2 cellular contexts compared by ENCODE assay signal in genomic region chr14:23557946-23558345, GRCh38.
TF ChIP-seq lines count a peak whose summit lies in the region.

No MANE protein-coding gene starts in this region.

TF ChIP-seq in SK-N-SH, 30 proteins besides CTCF, POLR2A, EP300 and RAD21 (continued from another document):
- TF ChIP-seq REST (IDR thresholded peaks at IDR 0.05; ENCODE audit: low read depth, low read length) (no peak), NRF1 (IDR thresholded peaks at IDR 0.05; ENCODE audit: low read depth, low read length) (no peak), SIN3A (IDR thresholded peaks at IDR 0.05; ENCODE audit: borderline replicate concordance, low read depth, low read length) (no peak), EZH2phosphoT487 (IDR thresholded peaks at IDR 0.05; ENCODE audit: borderline replicate concordance, low read depth) (no peak), RFX5 (IDR thresholded peaks at IDR 0.05; ENCODE audit: low read length) (no peak), TAF1 (IDR thresholded peaks at IDR 0.05; ENCODE audit: borderline replicate concordance, low read depth, low read length) (no peak)

TF ChIP-seq in SK-N-SH treated with all-trans-retinoic acid at 6 μM for 48 hours, 23 proteins besides CTCF, POLR2A, EP300 and RAD21 (continued from another document):
- TF ChIP-seq TSHZ2 (CRISPR knock-in tag; IDR thresholded peaks at IDR 0.05), result no peak
- no peak for TF ChIP-seq ZFP3 (CRISPR knock-in tag; IDR thresholded peaks at IDR 0.05)
- no peak for TF ChIP-seq SNAI2 (CRISPR knock-in tag; IDR thresholded peaks at IDR 0.05)
- TF ChIP-seq CSRNP3 (CRISPR knock-in tag; IDR thresholded peaks at IDR 0.05), result no peak
- TF ChIP-seq CREB5 (CRISPR knock-in tag; IDR thresholded peaks at IDR 0.05; ENCODE audit: low read depth), result no peak
- no peak for TF ChIP-seq ZNF8 (CRISPR knock-in tag; IDR thresholded peaks at IDR 0.05)
- no peak for TF ChIP-seq OSR1 (CRISPR knock-in tag; IDR thresholded peaks at IDR 0.05)
- TF ChIP-seq ZNF70 (CRISPR knock-in tag; IDR thresholded peaks at IDR 0.05), result no peak
- no peak for TF ChIP-seq TCF4 (CRISPR knock-in tag; IDR thresholded peaks at IDR 0.05; ENCODE audit: borderline replicate concordance)
- TF ChIP-seq GLIS3 (CRISPR knock-in tag; IDR thresholded peaks at IDR 0.05), result no peak
- TF ChIP-seq TOX (CRISPR knock-in tag; IDR thresholded peaks at IDR 0.05; ENCODE audit: borderline replicate concordance), result no peak
- no peak for TF ChIP-seq PPARA (CRISPR knock-in tag; IDR thresholded peaks at IDR 0.05; ENCODE audit: borderline replicate concordance)
- no peak for TF ChIP-seq PATZ1 (CRISPR knock-in tag; IDR thresholded peaks at IDR 0.05; ENCODE audit: borderline replicate concordance)
TF ChIP-seq in SK-N-SH treated with all-trans-retinoic acid at 6 μM for 48 hours: peak in this region for 0.
